1 cellular context compared by ENCODE assay signal in genomic region chr16:85383836-85384825, GRCh38.
TF ChIP-seq lines count a peak whose summit lies in the region.

No MANE protein-coding gene starts in this region.

TF ChIP-seq in HEK293, 187 proteins besides CTCF, POLR2A, EP300 and RAD21 (continued from another document):
- no peak for TF ChIP-seq ZNF280D (tag by site-specific recombination; IDR thresholded peaks at IDR 0.05)
- TF ChIP-seq ZBTB6 (tag by site-specific recombination; IDR thresholded peaks at IDR 0.05) = peak; percentile 13; the same call in 1 of the 2 replicates
- TF ChIP-seq KLF10 (tag by site-specific recombination; IDR thresholded peaks at IDR 0.05) = no peak
- TF ChIP-seq EGR2 (tag by site-specific recombination; IDR thresholded peaks at IDR 0.05; ENCODE audit: low read depth) = peak; percentile 74; the same call in 1 of the 2 replicates
- no peak for TF ChIP-seq ZNF391 (tag by site-specific recombination; IDR thresholded peaks at IDR 0.05; ENCODE audit: borderline replicate concordance, low read depth)
- TF ChIP-seq, protein P1, sequence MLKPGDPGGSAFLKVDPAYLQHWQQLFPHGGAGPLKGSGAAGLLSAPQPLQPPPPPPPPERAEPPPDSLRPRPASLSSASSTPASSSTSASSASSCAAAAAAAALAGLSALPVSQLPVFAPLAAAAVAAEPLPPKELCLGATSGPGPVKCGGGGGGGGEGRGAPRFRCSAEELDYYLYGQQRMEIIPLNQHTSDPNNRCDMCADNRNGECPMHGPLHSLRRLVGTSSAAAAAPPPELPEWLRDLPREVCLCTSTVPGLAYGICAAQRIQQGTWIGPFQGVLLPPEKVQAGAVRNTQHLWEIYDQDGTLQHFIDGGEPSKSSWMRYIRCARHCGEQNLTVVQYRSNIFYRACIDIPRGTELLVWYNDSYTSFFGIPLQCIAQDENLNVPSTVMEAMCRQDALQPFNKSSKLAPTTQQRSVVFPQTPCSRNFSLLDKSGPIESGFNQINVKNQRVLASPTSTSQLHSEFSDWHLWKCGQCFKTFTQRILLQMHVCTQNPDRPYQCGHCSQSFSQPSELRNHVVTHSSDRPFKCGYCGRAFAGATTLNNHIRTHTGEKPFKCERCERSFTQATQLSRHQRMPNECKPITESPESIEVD (tag by site-specific recombination; IDR thresholded peaks at IDR 0.05) = no peak
- no peak for TF ChIP-seq ZBTB1 (tag by site-specific recombination; IDR thresholded peaks at IDR 0.05)
